In genomic region chr16:82788225-82788624, GRCh38 we compare ENCODE assay signal across 28 cellular contexts.
"Had no signal": no experiment of that assay in that cellular context is flagged by ENCODE, and none has a peak within 500 bp of the region (broad histone marks: within the 10 kb centered on the region; RNA-seq: fewer than 3 reads in every experiment).

No MANE protein-coding gene starts in this region.

- H3K4me3 Mint-ChIP-seq: dendritic cell treated with granulocyte-macrophage colony-stimulating factor and Interleukin-4, amounts not matched to agents 40 ng/mL and 50 ng/mL, for 4 days; effector memory CD8-positive, alpha-beta T cell; endodermal cell had no signal

- DNase-seq: colonic mucosa; cortex of kidney; dorsolateral prefrontal cortex; effector CD4-positive, alpha-beta T cell; effector CD8-positive, alpha-beta T cell; effector memory CD4-positive, alpha-beta T cell; effector memory CD8-positive, alpha-beta T cell; erythroblast; esophagus squamous epithelium; foreskin fibroblast; foreskin keratinocyte; foreskin melanocyte; gastrocnemius medialis; glutamatergic neuron; head of caudate nucleus; heart left ventricle; heart right ventricle had no signal

- H3K27ac ChIP-seq: colonic mucosa, coronary artery, dorsolateral prefrontal cortex, epithelial cell of prostate, esophagus muscularis mucosa, esophagus squamous epithelium, foreskin keratinocyte, gastroesophageal sphincter, heart left ventricle, heart right ventricle had no signal

- H3K9me3 Mint-ChIP-seq: dendritic cell treated with granulocyte-macrophage colony-stimulating factor and Interleukin-4, amounts not matched to agents 40 ng/mL and 50 ng/mL, for 4 days; effector memory CD8-positive, alpha-beta T cell had no signal

- H3K4me1 ChIP-seq: colonic mucosa, esophagus squamous epithelium, foreskin keratinocyte had no signal

- H3K27me3 Mint-ChIP-seq: dendritic cell treated with granulocyte-macrophage colony-stimulating factor and Interleukin-4, amounts not matched to agents 40 ng/mL and 50 ng/mL, for 4 days had no signal

- H3K9me3 ChIP-seq: colonic mucosa, esophagus muscularis mucosa, esophagus squamous epithelium, gastrocnemius medialis, heart left ventricle, heart right ventricle had no signal

- ATAC-seq: effector memory CD8-positive, alpha-beta T cell; esophagus mucosa; foreskin keratinocyte; gastrocnemius medialis; gastroesophageal sphincter; heart left ventricle; heart right ventricle had no signal

- H3K27me3 ChIP-seq: colonic mucosa, dorsolateral prefrontal cortex, esophagus muscularis mucosa, esophagus squamous epithelium, foreskin keratinocyte, gastrocnemius medialis, gastroesophageal sphincter, heart left ventricle, heart right ventricle had no signal

- H3K36me3 ChIP-seq: colonic mucosa, esophagus squamous epithelium, gastrocnemius medialis, gastroesophageal sphincter, heart right ventricle had no signal

- H3K4me3 ChIP-seq: colonic mucosa, coronary artery, dorsolateral prefrontal cortex, esophagus muscularis mucosa, esophagus squamous epithelium, gastrocnemius medialis, gastroesophageal sphincter, heart left ventricle, heart right ventricle had no signal

- FAIRE-seq: colon, endometrium, endothelial cell of umbilical vein, frontal cortex had no signal
